ENCODE assay signal across 1 cellular context in genomic region chr1:11882814-11883538, GRCh38.
TF ChIP-seq lines count a peak whose summit lies in the region.

No MANE protein-coding gene starts in this region.

TF ChIP-seq in HepG2, 621 proteins besides CTCF, POLR2A, EP300 and RAD21 (continued from another document):
- TF ChIP-seq USF2 (IDR thresholded peaks at IDR 0.05; ENCODE audit: low read depth, low read length) (no peak), USF2 (CRISPR knock-in tag; IDR thresholded peaks at IDR 0.05; ENCODE audit: borderline replicate concordance) (no peak), ARID4A (CRISPR knock-in tag; IDR thresholded peaks at IDR 0.05; ENCODE audit: borderline replicate concordance) (0 out of 2 replicates have a peak, but pooled peaks have one; percentile 28), DPF2 (CRISPR knock-in tag; IDR thresholded peaks at IDR 0.05; ENCODE audit: borderline replicate concordance, low read depth) (no peak), LCORL (IDR thresholded peaks at IDR 0.05) (no peak), LCORL (CRISPR knock-in tag; IDR thresholded peaks at IDR 0.05) (no peak), ESRRA (CRISPR knock-in tag; IDR thresholded peaks at IDR 0.05; ENCODE audit: low read depth) (no peak), ZFY (CRISPR knock-in tag; IDR thresholded peaks at IDR 0.05) (0 out of 2 replicates have a peak, but pooled peaks have one; percentile 18), ZNF598 (CRISPR knock-in tag; IDR thresholded peaks at IDR 0.05; ENCODE audit: borderline replicate concordance) (peak; percentile 41; the same call in 1 of the 2 replicates), HMG20A (CRISPR knock-in tag; IDR thresholded peaks at IDR 0.05; ENCODE audit: borderline replicate concordance) (no peak), ARID5B (CRISPR knock-in tag; IDR thresholded peaks at IDR 0.05) (0 out of 2 replicates have a peak, but pooled peaks have one; percentile 4), CENPX (CRISPR knock-in tag; IDR thresholded peaks at IDR 0.05) (no peak)
- TF ChIP-seq, protein P1, sequence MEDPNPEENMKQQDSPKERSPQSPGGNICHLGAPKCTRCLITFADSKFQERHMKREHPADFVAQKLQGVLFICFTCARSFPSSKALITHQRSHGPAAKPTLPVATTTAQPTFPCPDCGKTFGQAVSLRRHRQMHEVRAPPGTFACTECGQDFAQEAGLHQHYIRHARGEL (CRISPR knock-in tag; IDR thresholded peaks at IDR 0.05) = no peak
